Comparison of ENCODE assay signal across 16 cellular contexts in genomic region chr5:14687023-14687665, GRCh38. TPM values are rescaled to one million over a fixed set of nuclear protein-coding genes. Genes with fewer than 3 reads are reported as not detected.
A peak's percentile ranks its signal among the peaks of the same experiment; 100 is the strongest.
DNase-seq lines count a peak whose midpoint lies in the region; ATAC-seq, FAIRE-seq and TF ChIP-seq lines count a peak whose summit lies in the region.
"Had no signal": no experiment of that assay in that cellular context is flagged by ENCODE, and none has a peak within 500 bp of the region (broad histone marks: within the 10 kb centered on the region; RNA-seq: fewer than 3 reads in every experiment).

No MANE protein-coding gene starts in this region.

- peaks cover 1% of the 10 kb centered on the region for H3K27me3 Mint-ChIP-seq in GM23338 (ENCODE audit: insufficient read depth, low read depth, poor library complexity)
- H3K27me3 Mint-ChIP-seq: activated CD4-positive, alpha-beta T cell treated with anti-CD3 and anti-CD28 coated beads for 36 hours; activated naive CD4-positive, alpha-beta T cell treated with anti-CD3 and anti-CD28 coated beads, Interleukin-2, amount 50 U/mL, for 24 hours had no signal

- WGBS in mammary epithelial cell (ENCODE audit: low coverage, missing lambda C conversion rate), result 7% methylated on average over 4 of the region's 4 CpGs

- H3K36me3 ChIP-seq in GM23338 (ENCODE audit: insufficient read depth) (peaks cover 31% of the 10 kb centered on the region; the same call in 1 of the 2 replicates), mammary epithelial cell (ENCODE audit: insufficient read depth, low read length) (peaks cover 39% of the 10 kb centered on the region), keratinocyte (ENCODE audit: control insufficient read depth in 2 of 2, extremely low read depth in 1 of 2, insufficient read depth in 2 of 2, low read length in 2 of 2) (peaks cover 24 to 32% of the 10 kb centered on the region in 2 experiments)

- H3K9me2 ChIP-seq in GM23338 (ENCODE audit: insufficient read depth), result no peaks in the 10 kb centered on the region

- H3K4me2 ChIP-seq in GM23338 (no peak overlapping the region), mammary epithelial cell (ENCODE audit: insufficient read depth, low read depth, low read length) (peak overlapping the region; percentile 61), keratinocyte (ENCODE audit: control insufficient read depth, extremely low read depth, insufficient read depth, low read depth, low read length) (peak overlapping the region; percentile 50)

- peaks cover 4% of the 10 kb centered on the region; the same call in 2 of the 3 replicates for H3K4me1 Mint-ChIP-seq in GM23338

- in situ Hi-C loops in mammary epithelial cell (cut with MboI; ENCODE audit: low sequenced_read_pairs in 2 of 2), result no loop called here

- intact Hi-C loops in mammary epithelial cell (cut with micrococcal nuclease), result loop anchor here (5.0 to 10.0 kb wide), 3 partner anchors 185 to 1308 kb away; partner anchors contain the start of gene ANKH

- H3K4me3 ChIP-seq in GM23338, result no peak overlapping the region
- H3K4me3 ChIP-seq in mammary epithelial cell (replicated peaks in 1 of 3; ENCODE audit: insufficient read depth in 1 of 3, low read depth in 2 of 3, low read length in 3 of 3), result no peak overlapping the region
- no peak overlapping the region for H3K4me3 ChIP-seq in keratinocyte (ENCODE audit: control insufficient read depth in 2 of 3, extremely low read depth in 1 of 3, insufficient read depth in 2 of 3, low read depth in 1 of 3, low read length in 3 of 3)
- H3K4me3 ChIP-seq: stomach had no signal

- H3K27ac ChIP-seq in GM23338 (ENCODE audit: low read depth) (no peak overlapping the region), mammary epithelial cell (ENCODE audit: insufficient read depth, low read depth, low read length) (peak overlapping the region; percentile 83), keratinocyte (ENCODE audit: control insufficient read depth, insufficient read depth, low read length) (peak overlapping the region; percentile 54)
- H3K27ac ChIP-seq: stomach had no signal

- dilution Hi-C loops in mammary epithelial cell (cut with HindIII; ENCODE audit: low sequenced_read_pairs) (no loop called here), keratinocyte (cut with MboI; ENCODE audit: extremely low pct_ligation_motif_present, low sequenced_read_pairs) (no loop called here)

- TF ChIP-seq CTCF in GM23338 (conservative IDR thresholded peaks at IDR 0.05; ENCODE audit: low read depth in 2 of 2), result no peak
- peak in 1 of 2 donors; percentile 43 for TF ChIP-seq CTCF in mammary epithelial cell (conservative IDR thresholded peaks at IDR 0.05 in 1 of 2, IDR thresholded peaks at IDR 0.05 in 1 of 2; ENCODE audit: extremely low read depth in 1 of 2, insufficient read depth in 1 of 2, low read depth in 1 of 2, low read length in 2 of 2)
- peak; percentile 13 to 39 (median 21) for TF ChIP-seq CTCF in keratinocyte (optimal IDR thresholded peaks at IDR 0.05 in 1 of 3, IDR thresholded peaks at IDR 0.05 in 1 of 3, conservative IDR thresholded peaks at IDR 0.05 in 1 of 3; ENCODE audit: extremely low read depth in 1 of 3, insufficient read depth in 2 of 3, low read length in 3 of 3)

- H3K4me3 Mint-ChIP-seq in GM23338, result no peak overlapping the region
- H3K4me3 Mint-ChIP-seq: activated CD4-positive, alpha-beta T cell treated with anti-CD3 and anti-CD28 coated beads for 36 hours; activated naive CD4-positive, alpha-beta T cell treated with anti-CD3 and anti-CD28 coated beads, Interleukin-2, amount 50 U/mL, for 24 hours had no signal

- CTCF ChIA-PET in mammary epithelial cell (lab: Charles Lee; ENCODE audit: low non-redundant PET), result no interaction called here

- H4K20me1 ChIP-seq in GM23338 (replicated peaks; ENCODE audit: insufficient read depth), result no peaks in the 10 kb centered on the region
- no peaks in the 10 kb centered on the region for H4K20me1 ChIP-seq in mammary epithelial cell (ENCODE audit: insufficient read depth, low read length)
- no peaks in the 10 kb centered on the region for H4K20me1 ChIP-seq in keratinocyte (ENCODE audit: control insufficient read depth, extremely low read depth, insufficient read depth, low read length)

- no peaks in the 10 kb centered on the region for H3F3A ChIP-seq in GM23338 (replicated peaks; ENCODE audit: low read depth)

- no peak overlapping the region for H3K27ac Mint-ChIP-seq in GM23338
- H3K27ac Mint-ChIP-seq: activated naive CD4-positive, alpha-beta T cell treated with anti-CD3 and anti-CD28 coated beads, Interleukin-2, amount 50 U/mL, for 24 hours had no signal

- H3K9me1 ChIP-seq in keratinocyte (ENCODE audit: control insufficient read depth, extremely low read depth, insufficient read depth, low read length), result no peaks in the 10 kb centered on the region

- BruUV-seq in mammary epithelial cell (replicated peaks; lab: Mats Ljungman, UMichigan), result no TSS peak

- no peaks in the 10 kb centered on the region for H3K4me1 ChIP-seq in GM23338 (ENCODE audit: insufficient read depth)
- peaks cover 20% of the 10 kb centered on the region for H3K4me1 ChIP-seq in mammary epithelial cell (ENCODE audit: insufficient read depth, low read length)
- H3K4me1 ChIP-seq in keratinocyte (ENCODE audit: control insufficient read depth, extremely low read depth, insufficient read depth, low read length), result peaks cover 20% of the 10 kb centered on the region

- peak; percentile 43 for FAIRE-seq in keratinocyte (lab: Jason Lieb, UNC)
- FAIRE-seq: endothelial cell of umbilical vein had no signal

- H3K27me3 ChIP-seq in GM23338 (ENCODE audit: insufficient read depth), result no peaks in the 10 kb centered on the region
- H3K27me3 ChIP-seq in mammary epithelial cell (ENCODE audit: insufficient read depth, low read length), result no peaks in the 10 kb centered on the region
- no peaks in the 10 kb centered on the region for H3K27me3 ChIP-seq in keratinocyte (ENCODE audit: control insufficient read depth, extremely low read depth, insufficient read depth, low read length)
- H3K27me3 ChIP-seq: stomach had no signal

- H3K79me2 ChIP-seq in GM23338 (replicated peaks; ENCODE audit: insufficient read depth) (peaks cover 4% of the 10 kb centered on the region; the same call in 1 of the 2 replicates), mammary epithelial cell (ENCODE audit: insufficient read depth, low read length) (peaks cover 43% of the 10 kb centered on the region), keratinocyte (ENCODE audit: control insufficient read depth, insufficient read depth, low read length) (no peaks in the 10 kb centered on the region)

- ATAC-seq in GM23338 (peak; percentile 57), SK-N-SH treated with all-trans-retinoic acid at 6 μM for 48 hours (no peak)
- ATAC-seq: activated CD4-positive, alpha-beta T cell treated with anti-CD3 and anti-CD28 coated beads for 36 hours had no signal

- no peaks in the 10 kb centered on the region for H3K9me3 Mint-ChIP-seq in GM23338
- H3K9me3 Mint-ChIP-seq: activated naive CD4-positive, alpha-beta T cell treated with anti-CD3 and anti-CD28 coated beads, Interleukin-2, amount 50 U/mL, for 24 hours had no signal

- H3K9ac ChIP-seq in mammary epithelial cell (ENCODE audit: insufficient read depth, low read length) (no peak overlapping the region), keratinocyte (ENCODE audit: control insufficient read depth, extremely low read depth, insufficient read depth, low read length) (no peak overlapping the region)

- DNase-seq in AG08395 (ENCODE audit: low spot score) (peak; percentile 49), GM23338 (ENCODE audit: low spot score) (no peak), mammary epithelial cell (peak; percentile 46), keratinocyte (ENCODE audit: low read depth, low spot score) (no peak), NCI-H2196 (lab: John Stamatoyannopoulos, UW; ENCODE audit: unreplicated experiment) (no peak), NCI-H82 (lab: John Stamatoyannopoulos, UW) (no peak), midbrain (lab: John Stamatoyannopoulos, UW) (no peak)
- DNase-seq: ACHN; activated CD4-positive, alpha-beta T cell treated with anti-CD3 and anti-CD28 coated beads for 36 hours; H7; NCI-H1417; NCI-H524; stomach had no signal

- peaks cover 50% of the 10 kb centered on the region for H3K36me3 Mint-ChIP-seq in GM23338 (ENCODE audit: low read depth)

- no peaks in the 10 kb centered on the region for H3K9me3 ChIP-seq in mammary epithelial cell (replicated peaks; ENCODE audit: insufficient read depth, low read length)
- peaks cover 2% of the 10 kb centered on the region for H3K9me3 ChIP-seq in keratinocyte (ENCODE audit: control insufficient read depth, low read depth, low read length)

- H2AFZ ChIP-seq in GM23338 (no peak overlapping the region), mammary epithelial cell (ENCODE audit: low read depth, low read length) (no peak overlapping the region), keratinocyte (ENCODE audit: control insufficient read depth, low read length) (no peak overlapping the region)

TF ChIP-seq in GM23338, 12 proteins besides CTCF, POLR2A, EP300 and RAD21 (continues in another document):
- no peak for TF ChIP-seq POLR2AphosphoS5 (IDR thresholded peaks at IDR 0.05; ENCODE audit: low read depth)
- TF ChIP-seq CREB1 (CRISPR knock-in tag; IDR thresholded peaks at IDR 0.05; ENCODE audit: low read depth), result no peak
- no peak for TF ChIP-seq ZNF331 (CRISPR knock-in tag; IDR thresholded peaks at IDR 0.05; ENCODE audit: low read depth)
- TF ChIP-seq STAT1 (IDR thresholded peaks at IDR 0.05; ENCODE audit: unreplicated experiment), result no peak

TF ChIP-seq in SK-N-SH treated with all-trans-retinoic acid at 6 μM for 48 hours, 23 proteins besides CTCF, POLR2A, EP300 and RAD21 (continues in another document):
- TF ChIP-seq CSDC2 (CRISPR knock-in tag; IDR thresholded peaks at IDR 0.05), result no peak
- TF ChIP-seq SNAI2 (CRISPR knock-in tag; IDR thresholded peaks at IDR 0.05), result no peak
- no peak for TF ChIP-seq ZNF565 (CRISPR knock-in tag; conservative IDR thresholded peaks at IDR 0.05; ENCODE audit: low read depth)
- no peak for TF ChIP-seq TCF4 (CRISPR knock-in tag; IDR thresholded peaks at IDR 0.05; ENCODE audit: borderline replicate concordance)
- no peak for TF ChIP-seq ZFP3 (CRISPR knock-in tag; IDR thresholded peaks at IDR 0.05)

RNA-seq across cellular contexts. Expression of gene OTULIN, which starts 22.6 kb away (rescaled TPM):
- total RNA-seq in GM23338 (2014; rRNA removed; shearing (Covaris generic)), result 19.2 and 43.9 TPM in 2 replicates
- polyA plus RNA-seq in GM23338 (2016; fragmentation: Nextera tagmentation; extraction: Ambion mirVana), result 21.2 and 24.3 TPM in 2 replicates
- total RNA-seq in mammary epithelial cell, result 10 to 100 TPM; 45.6 to 56.0 TPM
- 13.7 TPM for polyA plus RNA-seq in mammary epithelial cell
- polyA minus RNA-seq in mammary epithelial cell, result 11.3 TPM
- polyA plus RNA-seq in keratinocyte, result 14.7 to 18.4 TPM (median 18.3 TPM) in 3 replicates
- 74.9 TPM for polyA plus RNA-seq in keratinocyte (2011; ENCODE audit: low read depth)
- 12.3 and 13.3 TPM in 2 replicates for polyA plus RNA-seq in keratinocyte (2011; cell fraction: cytosol; rRNA removed)
- 18.5 and 18.9 TPM in 2 replicates for polyA plus RNA-seq in keratinocyte (2011; cell fraction: nucleus; rRNA removed)
- polyA plus RNA-seq in keratinocyte (2012; ENCODE audit: low replicate concordance), result 14.5 and 15.8 TPM in 2 replicates
- 9.5 to 33.1 TPM (median 29.2 TPM) in 3 replicates for polyA minus RNA-seq in keratinocyte
- 28.0 TPM for polyA minus RNA-seq in keratinocyte (2011; cell fraction: cytosol; rRNA and poly(A)+ RNA removed)
- polyA minus RNA-seq in keratinocyte (2011; cell fraction: nucleus; rRNA and poly(A)+ RNA removed), result 14.6 and 28.2 TPM in 2 replicates

Comparison
In these comparisons a context has a peak if more than half of its experiments do, and no peak if none do; other contexts are left out.
1. DNase-seq: peak in AG08395 (single experiment) and mammary epithelial cell (single experiment); none in GM23338 (single experiment), keratinocyte (single experiment), NCI-H2196 (single experiment), NCI-H82 (single experiment) and midbrain (single experiment).
2. CTCF ChIP-seq: peak in keratinocyte (3 of 3); none in GM23338 (0 of 2).